In the genomic region with DNA sequence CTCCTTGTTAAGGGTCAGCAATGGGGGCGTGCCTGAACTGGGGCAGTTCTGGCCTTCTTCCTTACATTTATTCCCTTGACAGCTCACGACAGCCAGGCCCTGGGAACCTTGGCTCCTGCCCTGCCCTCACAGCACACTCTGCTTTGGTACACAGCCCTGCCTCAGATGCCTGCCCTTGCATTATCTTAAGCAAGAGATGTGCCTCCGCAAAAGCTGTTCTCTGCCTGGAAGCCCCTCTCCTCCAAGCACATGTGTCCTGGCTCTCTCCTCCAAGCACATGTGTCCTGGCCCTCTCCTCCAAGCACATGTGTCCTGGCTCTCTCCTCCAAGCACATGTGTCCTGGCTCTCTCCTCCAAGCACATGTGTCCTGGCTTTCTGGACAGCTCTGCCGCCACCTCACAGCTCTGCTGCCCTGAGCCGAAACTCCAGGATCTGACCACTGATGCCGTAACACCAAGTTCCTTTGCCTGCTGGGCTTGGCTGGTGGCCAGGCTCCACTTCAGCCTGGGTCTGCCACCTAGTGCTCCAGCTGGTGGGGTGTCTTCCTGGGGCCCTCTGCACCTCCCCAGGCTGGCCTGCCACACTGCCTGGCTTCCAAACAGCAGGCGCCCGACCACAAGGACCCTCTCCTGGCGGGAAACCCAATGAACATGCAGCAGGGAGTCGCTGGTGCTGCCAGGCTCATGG, we compare ENCODE assay signal across 11 cellular contexts. TPM values are rescaled to one million over a fixed set of nuclear protein-coding genes. Genes with fewer than 3 reads are reported as not detected.
DNase-seq lines count a peak whose midpoint lies in the region; ATAC-seq and TF ChIP-seq lines count a peak whose summit lies in the region.
"Had no signal": no experiment of that assay in that cellular context is flagged by ENCODE, and none has a peak within 500 bp of the region (broad histone marks: within the 10 kb centered on the region; RNA-seq: fewer than 3 reads in every experiment).

No MANE protein-coding gene starts in this region.

- H3K9me3 Mint-ChIP-seq in type B pancreatic cell = no peaks in the 10 kb centered on the region

- H3K27me3 ChIP-seq in cardiac muscle cell = no peaks in the 10 kb centered on the region
- no peaks in the 10 kb centered on the region for H3K27me3 ChIP-seq in stomach smooth muscle (ENCODE audit: control insufficient read depth in 1 of 2, insufficient read depth in 2 of 2, low read length in 2 of 2)

- H3K4me1 ChIP-seq in cardiac muscle cell (ENCODE audit: low read depth) (peaks cover 7% of the 10 kb centered on the region), stomach smooth muscle (ENCODE audit: control insufficient read depth, insufficient read depth, low read length) (peaks cover 85% of the 10 kb centered on the region)

- H3K9me3 ChIP-seq in cardiac muscle cell (ENCODE audit: low read depth) (no peaks in the 10 kb centered on the region), stomach smooth muscle (ENCODE audit: control insufficient read depth in 2 of 2, low read length in 2 of 2) (no peaks in the 10 kb centered on the region)
- H3K9me3 ChIP-seq: A549 had no signal

- no peak overlapping the region for H3K27ac Mint-ChIP-seq in type B pancreatic cell

- DNase-seq in NCI-H146 (lab: John Stamatoyannopoulos, UW) (peak; percentile 12), NCI-H146 treated with DMSO at 0.1 percent for 48 hours (lab: John Stamatoyannopoulos, UW; ENCODE audit: unreplicated experiment) (no peak), RPMI8226 (peak; percentile 62), cardiac muscle cell (ENCODE audit: low read depth in 1 of 2, low spot score in 1 of 2) (peak in 1 of 2 donors; percentile 53), type B pancreatic cell (ENCODE audit: extremely low spot score, unreplicated experiment) (no peak), dermis blood vessel endothelial cell (no peak)
- DNase-seq: HCEC 1CT; stimulated activated CD4-positive, alpha-beta T cell treated with anti-CD3 and anti-CD28 coated beads, Interleukin-4, amount 100 ng/mL, for 4 hours had no signal

- ATAC-seq in HG03045 (IDR thresholded peaks at IDR 0.05; ENCODE audit: unreplicated experiment) = no peak
- ATAC-seq: A549 had no signal

- H3K27ac ChIP-seq in cardiac muscle cell = no peak overlapping the region
- H3K27ac ChIP-seq in stomach smooth muscle (ENCODE audit: low read length) = peak overlapping the region; percentile 70
- H3K27ac ChIP-seq: A549 had no signal

- H3K4me3 ChIP-seq in cardiac muscle cell (no peak overlapping the region), stomach smooth muscle (ENCODE audit: low read length in 2 of 2) (peak overlapping the region; percentile 44 to 67)
- H3K4me3 ChIP-seq: A549 had no signal

- peaks cover 43% of the 10 kb centered on the region for H3K4me1 Mint-ChIP-seq in type B pancreatic cell (ENCODE audit: unreplicated experiment)

- no peaks in the 10 kb centered on the region for H3K36me3 Mint-ChIP-seq in type B pancreatic cell

- H3K4me3 Mint-ChIP-seq in type B pancreatic cell = no peak overlapping the region

- H3K36me3 ChIP-seq in cardiac muscle cell (no peaks in the 10 kb centered on the region), stomach smooth muscle (ENCODE audit: control insufficient read depth in 2 of 2, insufficient read depth in 2 of 2, low read length in 2 of 2) (no peaks in the 10 kb centered on the region)

- TF ChIP-seq CTCF in cardiac muscle cell (IDR thresholded peaks at IDR 0.05; ENCODE audit: low read depth, low read length) (peak; percentile 5), type B pancreatic cell (conservative IDR thresholded peaks at IDR 0.05) (no peak)

- no peak overlapping the region for H3K9ac ChIP-seq in stomach smooth muscle (ENCODE audit: low read length in 2 of 2)

- peaks cover 13% of the 10 kb centered on the region for H3K27me3 Mint-ChIP-seq in type B pancreatic cell

RNA-seq across cellular contexts. Expression of gene SCUBE1, which starts 53.1 kb away (rescaled TPM):
- total RNA-seq in cardiac muscle cell (1.8 and 6.9 TPM in 2 replicates), type B pancreatic cell (ENCODE audit: low replicate concordance) (1.8 and 42.8 TPM in 2 replicates), dermis blood vessel endothelial cell (0.42 TPM in 1 of 2 replicates, not detected in the other)
- polyA plus RNA-seq in cardiac muscle cell = 2.1 and 8.7 TPM in 2 replicates

Comparison
In these comparisons a context has a peak if more than half of its experiments do, and no peak if none do; other contexts are left out.
1. DNase-seq: peak in NCI-H146 (single experiment) and RPMI8226 (single experiment); none in NCI-H146 treated with DMSO at 0.1 percent for 48 hours (single experiment), type B pancreatic cell (single experiment) and dermis blood vessel endothelial cell (single experiment).